In the genomic region with DNA sequence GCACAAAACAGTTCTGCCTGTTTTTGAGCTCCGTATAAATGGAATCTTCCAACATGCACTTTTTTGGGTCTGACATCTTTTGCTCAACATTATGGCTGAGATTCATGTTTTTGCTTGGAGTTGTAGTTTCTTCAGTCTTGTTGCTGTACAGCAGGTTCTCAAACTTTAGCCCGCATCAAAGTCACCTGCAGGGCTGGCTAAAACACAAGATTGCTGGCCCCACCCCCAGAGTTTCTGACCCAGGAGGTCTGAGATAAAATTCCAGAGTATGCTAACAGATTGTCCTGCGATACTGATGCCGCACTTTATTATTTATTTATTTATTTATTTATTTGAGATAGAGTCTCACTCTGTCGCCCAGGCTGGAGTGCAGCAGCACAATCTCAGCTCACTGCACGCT, we compare ENCODE assay signal across 14 cellular contexts.
DNase-seq lines count a peak whose midpoint lies in the region; ATAC-seq, FAIRE-seq and TF ChIP-seq lines count a peak whose summit lies in the region.
"Had no signal": no experiment of that assay in that cellular context is flagged by ENCODE, and none has a peak within 500 bp of the region (broad histone marks: within the 10 kb centered on the region; RNA-seq: fewer than 3 reads in every experiment).

No MANE protein-coding gene starts in this region.

- TF ChIP-seq CTCF in left ventricle myocardium inferior (IDR thresholded peaks at IDR 0.05; ENCODE audit: borderline replicate concordance) (no peak), WTC11 (IDR thresholded peaks at IDR 0.05) (no peak), H1 (IDR thresholded peaks at IDR 0.05; ENCODE audit: control extremely low read depth in 1 of 3, insufficient read depth in 1 of 3, low read depth in 1 of 3, low read length in 3 of 3) (no peak)

- H3K56ac ChIP-seq in H1 (replicated peaks; ENCODE audit: insufficient read length, low read depth, low read length), result no peak overlapping the region

- no peak overlapping the region for H3K23ac ChIP-seq in H1 (ENCODE audit: insufficient read length)

- H3K9ac ChIP-seq in H1 (replicated peaks in 1 of 4; ENCODE audit: extremely low read depth in 1 of 4, low read depth in 3 of 4, low read length in 3 of 4), result no peak overlapping the region
- H3K9ac ChIP-seq in subcutaneous abdominal adipose tissue (ENCODE audit: low read length in 5 of 5), result no peak overlapping the region
- H3K9ac ChIP-seq: BLaER1 treated with 17β-estradiol and CSF1 and Interleukin-3, amounts not matched to agents 10 nM and 100 nM had no signal

- H4K5ac ChIP-seq in H1 (ENCODE audit: insufficient read length, low read depth, low read length), result no peak overlapping the region

- 86% methylated on average over 6 of the region's 6 CpGs; no CpG with 5 or more reads in 1 of the 2 experiments for WGBS in H1 (ENCODE audit: extremely low coverage in 1 of 2, insufficient coverage in 1 of 2, insufficient read length in 1 of 2, insufficient replicate concordance in 2 of 2, low coverage in 1 of 2, low lambda C conversion rate in 2 of 2, missing lambda C conversion rate in 1 of 2), 2 experiments

- peaks cover 8% of the 10 kb centered on the region; the same call in 1 of the 2 replicates for H3K23me2 ChIP-seq in H1 (ENCODE audit: low read depth, low read length)

- H3K27me3 Mint-ChIP-seq in WTC11 (ENCODE audit: low read depth), result no peaks in the 10 kb centered on the region

- FAIRE-seq in H1 (lab: Jason Lieb, UNC), result no peak

- CTCF ChIA-PET in WTC11 (lab: Charles Lee), result interaction anchor here (3.4 to 4.3 kb wide), 2 partner anchors 221 to 292 kb away, joined by 33 to 37 read pairs; no protein-coding TSS in a partner anchor
- CTCF ChIA-PET in H1 (lab: Charles Lee; ENCODE audit: partially characterized antibody), result interaction anchor here (0.7 to 16.0 kb wide), 3 partner anchors 21 to 221 kb away, joined by 3 to 168 read pairs (median 9); no protein-coding TSS in a partner anchor

- no peak overlapping the region for H2BK20ac ChIP-seq in H1 (ENCODE audit: low read length)

- H3K79me2 ChIP-seq in H1 (ENCODE audit: control insufficient read depth in 1 of 2, insufficient read depth in 2 of 2, low read length in 2 of 2), result no peaks in the 10 kb centered on the region

- no peak for TF ChIP-seq EP300 in H1 (IDR thresholded peaks at IDR 0.05; ENCODE audit: borderline replicate concordance in 1 of 2, low read depth in 2 of 2, low read length in 2 of 2)

- H3K4me1 ChIP-seq in left ventricle myocardium inferior (peaks cover 7% of the 10 kb centered on the region), H1 (replicated peaks in 1 of 4; ENCODE audit: control insufficient read depth in 3 of 4, insufficient read depth in 4 of 4, low read length in 3 of 4) (peaks cover 5 to 20% (median 13%) of the 10 kb centered on the region in 4 experiments), subcutaneous abdominal adipose tissue (ENCODE audit: control insufficient read depth in 5 of 5, insufficient read depth in 5 of 5, low read length in 5 of 5) (peaks cover 2 to 23% (median 18%) of the 10 kb centered on the region in 5 donors)
- H3K4me1 ChIP-seq: HAP-1 had no signal

- H3K18ac ChIP-seq in H1 (ENCODE audit: extremely low read depth, low read length), result no peak overlapping the region; the same call in 1 of the 2 replicates

- H3K4me3 Mint-ChIP-seq in WTC11, result 0 out of 2 replicates have a peak overlapping the region, but pooled peaks have one; percentile 47
- H3K4me3 Mint-ChIP-seq: B cell; CD8-positive, alpha-beta T cell had no signal

- no peak overlapping the region for H2BK15ac ChIP-seq in H1 (ENCODE audit: low read length)

- H2BK5ac ChIP-seq in H1 (ENCODE audit: low read depth, low read length), result no peak overlapping the region

- no peaks in the 10 kb centered on the region for H3K27me3 ChIP-seq in left ventricle myocardium inferior (ENCODE audit: low read depth)
- H3K27me3 ChIP-seq in H1 (replicated peaks in 1 of 4; ENCODE audit: control insufficient read depth in 3 of 4, extremely low read depth in 1 of 4, insufficient read depth in 3 of 4, low read length in 3 of 4), result no peaks in the 10 kb centered on the region
- no peaks in the 10 kb centered on the region for H3K27me3 ChIP-seq in subcutaneous abdominal adipose tissue (ENCODE audit: control insufficient read depth in 5 of 5, insufficient read depth in 4 of 5, low read length in 5 of 5)
- H3K27me3 ChIP-seq: BLaER1 treated with 17β-estradiol and CSF1 and Interleukin-3, amounts not matched to agents 10 nM and 100 nM had no signal

- no peak overlapping the region for H2BK12ac ChIP-seq in H1 (ENCODE audit: low read depth, low read length)

- H2BK120ac ChIP-seq in H1 (replicated peaks; ENCODE audit: low read depth, low read length), result peak overlapping the region; percentile 85

- no peak overlapping the region; a peak in 1 of 4 replicates for H3K4me2 ChIP-seq in H1 (ENCODE audit: insufficient read depth in 1 of 2, low read depth in 2 of 2, low read length in 2 of 2)
- H3K4me2 ChIP-seq: BLaER1 treated with 17β-estradiol and CSF1 and Interleukin-3, amounts not matched to agents 10 nM and 100 nM had no signal

- H3K36me3 Mint-ChIP-seq in WTC11, result no peaks in the 10 kb centered on the region
- H3K36me3 Mint-ChIP-seq: CD8-positive, alpha-beta T cell had no signal

- H3K27ac ChIP-seq in left ventricle myocardium inferior (replicated peaks) (peak overlapping the region; percentile 79), H1 (ENCODE audit: low read depth, low read length) (no peak overlapping the region), subcutaneous abdominal adipose tissue (ENCODE audit: low read depth, low read length) (peak overlapping the region; percentile 69)
- H3K27ac ChIP-seq: BLaER1 treated with 17β-estradiol and CSF1 and Interleukin-3, amounts not matched to agents 10 nM and 100 nM had no signal

- H2AK5ac ChIP-seq in H1 (ENCODE audit: low read depth, low read length), result no peak overlapping the region

- H2AFZ ChIP-seq in H1 (ENCODE audit: low read length), result no peak overlapping the region

- ATAC-seq in WTC11, result no peak
- ATAC-seq: CD8-positive, alpha-beta T cell had no signal

- no peak overlapping the region for H3K4ac ChIP-seq in H1 (replicated peaks; ENCODE audit: insufficient read length, low read depth, low read length)

- POLR2A ChIA-PET in WTC11 (lab: Charles Lee), result no interaction called here
- POLR2A ChIA-PET in H1 (lab: Charles Lee; ENCODE audit: partially characterized antibody), result no interaction called here

- H3K4me1 Mint-ChIP-seq in WTC11, result peaks cover 53% of the 10 kb centered on the region

- H3K4me3 ChIP-seq in left ventricle myocardium inferior (no peak overlapping the region), H1 (ENCODE audit: extremely low read depth in 1 of 4, insufficient read depth in 2 of 4, low read depth in 3 of 4, low read length in 4 of 4) (no peak overlapping the region), subcutaneous abdominal adipose tissue (ENCODE audit: low read depth in 1 of 5, low read length in 5 of 5) (no peak overlapping the region)
- H3K4me3 ChIP-seq: BLaER1 treated with 17β-estradiol and CSF1 and Interleukin-3, amounts not matched to agents 10 nM and 100 nM; HAP-1 had no signal

- no peaks in the 10 kb centered on the region for H3K9me3 ChIP-seq in left ventricle myocardium inferior (replicated peaks)
- no peaks in the 10 kb centered on the region for H3K9me3 ChIP-seq in H1 (ENCODE audit: insufficient read depth in 2 of 2, low read depth in 1 of 2, low read length in 1 of 2)
- no peaks in the 10 kb centered on the region for H3K9me3 ChIP-seq in subcutaneous abdominal adipose tissue (ENCODE audit: control insufficient read depth in 5 of 5, low read length in 5 of 5)
- H3K9me3 ChIP-seq: BLaER1 treated with 17β-estradiol and CSF1 and Interleukin-3, amounts not matched to agents 10 nM and 100 nM; HAP-1 had no signal

- no peaks in the 10 kb centered on the region for H3K9me3 Mint-ChIP-seq in WTC11
- H3K9me3 Mint-ChIP-seq: CD8-positive, alpha-beta T cell had no signal

- no peak overlapping the region for H3K27ac Mint-ChIP-seq in WTC11
- H3K27ac Mint-ChIP-seq: B cell; CD8-positive, alpha-beta T cell had no signal

- DNase-seq in left ventricle myocardium inferior (no peak), cardiac septum (ENCODE audit: low spot score) (no peak), WTC11 (ENCODE audit: low spot score) (no peak), H1 (ENCODE audit: low read depth in 1 of 2, low spot score in 2 of 2) (no peak), SHP77 (lab: John Stamatoyannopoulos, UW) (no peak), MV-4-11 (lab: John Stamatoyannopoulos, UW) (no peak)
- DNase-seq: Calu3; CD8-positive, alpha-beta T cell; DMS79 treated with DMSO at 0.1 percent for 48 hours; GF-D8 had no signal

- peak overlapping the region; percentile 22 for H4K91ac ChIP-seq in H1 (replicated peaks; ENCODE audit: insufficient read length, low read length)

- no peaks in the 10 kb centered on the region for H3K79me1 ChIP-seq in H1 (ENCODE audit: low read depth, low read length)

- TF ChIP-seq POLR2A in H1 (IDR thresholded peaks at IDR 0.05; ENCODE audit: control extremely low read depth in 1 of 2, low read depth in 2 of 2, low read length in 2 of 2), result no peak

- intact Hi-C loops in left ventricle myocardium inferior (cut with micrococcal nuclease) (no loop called here), cardiac septum (cut with DNase I) (no loop called here)

- H4K20me1 ChIP-seq in H1 (replicated peaks in 1 of 2; ENCODE audit: control insufficient read depth in 1 of 2, insufficient read depth in 2 of 2, low read length in 2 of 2), result no peaks in the 10 kb centered on the region
- H4K20me1 ChIP-seq: BLaER1 treated with 17β-estradiol and CSF1 and Interleukin-3, amounts not matched to agents 10 nM and 100 nM had no signal

- TF ChIP-seq RAD21 in H1 (IDR thresholded peaks at IDR 0.05 in 1 of 2, conservative IDR thresholded peaks at IDR 0.05 in 1 of 2; ENCODE audit: low read depth in 2 of 2, low read length in 2 of 2), result no peak

- no peak overlapping the region for H4K8ac ChIP-seq in H1 (ENCODE audit: extremely low read depth, insufficient read depth, low read length)

- H3K36me3 ChIP-seq in left ventricle myocardium inferior (no peaks in the 10 kb centered on the region), H1 (ENCODE audit: control insufficient read depth in 2 of 4, insufficient read depth in 4 of 4, low read length in 3 of 4) (no peaks in the 10 kb centered on the region), subcutaneous abdominal adipose tissue (ENCODE audit: control insufficient read depth in 5 of 5, insufficient read depth in 5 of 5, low read length in 5 of 5) (no peaks in the 10 kb centered on the region)
- H3K36me3 ChIP-seq: BLaER1 treated with 17β-estradiol and CSF1 and Interleukin-3, amounts not matched to agents 10 nM and 100 nM; HAP-1 had no signal

- H3K14ac ChIP-seq in H1 (ENCODE audit: insufficient read length), result no peak overlapping the region

TF ChIP-seq in H1, 55 proteins besides CTCF, POLR2A, EP300 and RAD21:
- TF ChIP-seq SP4 (IDR thresholded peaks at IDR 0.05; ENCODE audit: low read length) (no peak), SIN3A (conservative IDR thresholded peaks at IDR 0.05 in 1 of 2, IDR thresholded peaks at IDR 0.05 in 1 of 2; ENCODE audit: low read depth in 1 of 2, low read length in 2 of 2) (no peak)
